20 cellular contexts compared by ENCODE assay signal in genomic region chr20:11376406-11376805, GRCh38.
DNase-seq lines count a peak whose midpoint lies in the region; ATAC-seq and TF ChIP-seq lines count a peak whose summit lies in the region.
"Had no signal": no experiment of that assay in that cellular context is flagged by ENCODE, and none has a peak within 500 bp of the region (broad histone marks: within the 10 kb centered on the region; RNA-seq: fewer than 3 reads in every experiment).

No MANE protein-coding gene starts in this region.

- no peak for TF ChIP-seq POLR2A in breast epithelium (IDR thresholded peaks at IDR 0.05)

- H3K27me3 ChIP-seq in breast epithelium (no peaks in the 10 kb centered on the region), brain microvascular endothelial cell (replicated peaks) (no peaks in the 10 kb centered on the region)

- no peak for ATAC-seq in HG02870 (IDR thresholded peaks at IDR 0.05; ENCODE audit: unreplicated experiment)
- ATAC-seq: Panc1 had no signal

- no peak overlapping the region for H3K4me3 Mint-ChIP-seq in MCF 10A (ENCODE audit: unreplicated experiment)
- H3K4me3 Mint-ChIP-seq: CD4-positive, alpha-beta memory T cell; H9 had no signal

- H3K27ac Mint-ChIP-seq in MCF 10A (ENCODE audit: low read depth, unreplicated experiment), result no peak overlapping the region
- H3K27ac Mint-ChIP-seq: CD4-positive, alpha-beta memory T cell had no signal

- peaks cover 36% of the 10 kb centered on the region for H3K4me1 Mint-ChIP-seq in MCF 10A (ENCODE audit: insufficient read depth, unreplicated experiment)
- H3K4me1 Mint-ChIP-seq: CD4-positive, alpha-beta memory T cell had no signal

- DNase-seq in MCF 10A (ENCODE audit: unreplicated experiment) (peak; percentile 38), breast epithelium (ENCODE audit: low spot score in 2 of 2) (no peak), brain microvascular endothelial cell (no peak), iris pigment epithelial cell (ENCODE audit: low read depth) (peak; percentile 69), SK-N-DZ (ENCODE audit: low spot score) (no peak), amniotic stem cell (lab: John Stamatoyannopoulos, UW) (no peak), NK-92 (lab: John Stamatoyannopoulos, UW; ENCODE audit: unreplicated experiment) (no peak)
- DNase-seq: 8988T; Calu3; CD4-positive, alpha-beta memory T cell; DMS53; H9; NCI-H1092; NCI-H146; NCI-H2081; NCI-H510A treated with DMSO at 0.1 percent for 48 hours; NCI-H82; Right ventricle myocardium superior had no signal

- H3K9me3 Mint-ChIP-seq in MCF 10A (ENCODE audit: unreplicated experiment), result peaks cover 10% of the 10 kb centered on the region

- intact Hi-C loops in MCF 10A (cut with micrococcal nuclease) (no loop called here), breast epithelium (cut with DNase I; ENCODE audit: low total_unique reads) (loop anchor here (2.0 kb wide), 1 partner anchor 14 kb away; no protein-coding TSS in a partner anchor)

- no peak overlapping the region for H3K4me3 ChIP-seq in breast epithelium
- no peak overlapping the region for H3K4me3 ChIP-seq in brain microvascular endothelial cell (ENCODE audit: low read depth, low read length)

- CTCF ChIA-PET in MCF 10A (lab: Yijun Ruan, JAX), result interaction anchor here (0.5 to 1.4 kb wide), 4 partner anchors 29 to 1191 kb away, joined by 3 to 5 read pairs (median 4); no protein-coding TSS in a partner anchor

- H3K27me3 Mint-ChIP-seq in MCF 10A (ENCODE audit: insufficient read depth, unreplicated experiment), result no peaks in the 10 kb centered on the region
- H3K27me3 Mint-ChIP-seq: CD4-positive, alpha-beta memory T cell had no signal

- no peaks in the 10 kb centered on the region for H3K36me3 Mint-ChIP-seq in MCF 10A (ENCODE audit: insufficient read depth, unreplicated experiment)
- H3K36me3 Mint-ChIP-seq: CD4-positive, alpha-beta memory T cell had no signal

- no TSS peak for BruUV-seq in MCF 10A (replicated peaks; lab: Mats Ljungman, UMichigan)

- no peak for TF ChIP-seq CTCF in MCF 10A (IDR thresholded peaks at IDR 0.05; ENCODE audit: unreplicated experiment)
- TF ChIP-seq CTCF in breast epithelium (IDR thresholded peaks at IDR 0.05), result no peak
- TF ChIP-seq CTCF in brain microvascular endothelial cell (IDR thresholded peaks at IDR 0.05; ENCODE audit: low read depth, low read length, missing control alignments), result no peak

- in situ Hi-C loops in brain microvascular endothelial cell (cut with HindIII; ENCODE audit: low pct_ligation_motif_present, low sequenced_read_pairs), result no loop called here

- POLR2A ChIA-PET in MCF 10A (lab: Yijun Ruan, JAX), result interaction anchor here (0.6 to 2.9 kb wide), 4 partner anchors 9 to 346 kb away, joined by 3 to 11 read pairs (median 3); no protein-coding TSS in a partner anchor

- H3K27ac ChIP-seq in breast epithelium (no peak overlapping the region), brain microvascular endothelial cell (peak overlapping the region; percentile 22)

- no peaks in the 10 kb centered on the region for H3K36me3 ChIP-seq in breast epithelium
- H3K36me3 ChIP-seq in brain microvascular endothelial cell (replicated peaks), result no peaks in the 10 kb centered on the region

- no peaks in the 10 kb centered on the region for H3K4me1 ChIP-seq in breast epithelium

- H3K9me3 ChIP-seq in breast epithelium, result no peaks in the 10 kb centered on the region

Comparison
In these comparisons a context has a peak if more than half of its experiments do, and no peak if none do; other contexts are left out.
1. DNase-seq: peak in MCF 10A (single experiment) and iris pigment epithelial cell (single experiment); none in breast epithelium (0 of 2), brain microvascular endothelial cell (single experiment), SK-N-DZ (single experiment), amniotic stem cell (single experiment) and NK-92 (single experiment).